In genomic region chr22:15642288-15642861, GRCh38 we compare ENCODE assay signal across 16 cellular contexts. TPM values are rescaled to one million over a fixed set of nuclear protein-coding genes. Genes with fewer than 3 reads are reported as not detected.
"Had no signal": no experiment of that assay in that cellular context is flagged by ENCODE, and none has a peak within 500 bp of the region (broad histone marks: within the 10 kb centered on the region; RNA-seq: fewer than 3 reads in every experiment).

No MANE protein-coding gene starts in this region.

RNA-seq across cellular contexts. Expression of gene POTEH, which starts 47.5 kb away (rescaled TPM):
- total RNA-seq: activated CD4-positive, alpha-beta memory T cell treated with anti-CD3 and anti-CD28 coated beads, Interleukin-2, amount 10 ng/mL, durations not matched to agents 7 days and 5 days; activated CD4-positive, alpha-beta T cell treated with anti-CD3 and anti-CD28 coated beads for 36 hours; activated CD4-positive, alpha-beta T cell treated with anti-CD3 and anti-CD28 coated beads, Interleukin-2, amount 10 ng/mL, durations not matched to agents 7 days and 5 days; activated CD8-positive, alpha-beta memory T cell treated with anti-CD3 and anti-CD28 coated beads, Interleukin-2, amount 10 ng/mL, durations not matched to agents 7 days and 5 days; activated CD8-positive, alpha-beta T cell treated with anti-CD3 and anti-CD28 coated beads, Interleukin-2, amount 10 ng/mL, durations not matched to agents 7 days and 5 days; activated naive CD8-positive, alpha-beta T cell treated with anti-CD3 and anti-CD28 coated beads, Interleukin-2, amount 10 ng/mL, durations not matched to agents 7 days and 5 days; activated T-helper 2 cell treated with anti-CD3 and anti-CD28 coated beads, Interferon-gamma antibody, Interleukin-2, Interleukin-4, amounts not matched to agents 10 μg/mL and 5 μg/mL and 100 μg/mL, durations not matched to agents 14 hours and 24 hours and 36 hours; ascending aorta; bronchial epithelial cell; cardiac muscle cell; chondrocyte; T-helper 1 cell treated with Interleukin-12 subunit alpha and Interleukin-12 subunit beta and Interleukin-4 antibody, amounts not matched to agents 30 ng/mL and 1 ng/mL, for 36 hours; T-helper 17 cell; T-helper 2 cell treated with Interferon-gamma antibody and Interleukin-4, amounts not matched to agents 100 ng/mL and 5 ng/mL, for 36 hours; WTC11 had no signal
- polyA plus RNA-seq: adipose tissue, cardiac muscle cell had no signal
